Comparison of ENCODE assay signal across 14 cellular contexts in the genomic region with DNA sequence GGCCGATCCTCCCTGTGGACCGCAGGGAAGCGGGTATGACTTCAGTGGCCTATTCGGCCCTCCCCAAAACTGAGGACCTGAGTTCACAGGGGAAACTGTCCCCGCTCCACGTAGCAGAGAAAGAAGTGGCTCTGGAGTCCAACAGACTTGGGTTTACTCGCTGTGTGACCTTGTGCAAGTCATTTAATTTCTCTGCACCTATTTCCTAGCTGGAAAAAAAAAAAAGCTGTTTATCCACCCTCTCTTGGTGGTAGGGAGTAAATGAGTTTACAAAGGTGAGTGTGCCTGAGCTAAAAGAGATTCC. TPM values are rescaled to one million over a fixed set of nuclear protein-coding genes. Genes with fewer than 3 reads are reported as not detected.
A peak's percentile ranks its signal among the peaks of the same experiment; 100 is the strongest.
DNase-seq lines count a peak whose midpoint lies in the region; ATAC-seq and TF ChIP-seq lines count a peak whose summit lies in the region.
"Had no signal": no experiment of that assay in that cellular context is flagged by ENCODE, and none has a peak within 500 bp of the region (broad histone marks: within the 10 kb centered on the region; RNA-seq: fewer than 3 reads in every experiment).

No MANE protein-coding gene starts in this region.

- H3K9me3 ChIP-seq in GM23248 (ENCODE audit: low read depth) (no peaks in the 10 kb centered on the region), iPS-18a (ENCODE audit: control insufficient read depth, low read depth, low read length) (no peaks in the 10 kb centered on the region), sigmoid colon (no peaks in the 10 kb centered on the region)
- H3K9me3 ChIP-seq: gastrocnemius medialis had no signal

- H3K27ac Mint-ChIP-seq in WTC11 = no peak overlapping the region
- H3K27ac Mint-ChIP-seq: activated CD4-positive, alpha-beta T cell treated with anti-CD3 and anti-CD28 coated beads for 36 hours; memory B cell had no signal

- in situ Hi-C loops in GM23248 (cut with MboI) = loop anchor here (5.0 to 10.0 kb wide), 2 partner anchors 180 to 283 kb away; no protein-coding TSS in a partner anchor

- POLR2A ChIA-PET in WTC11 (lab: Charles Lee) = no interaction called here

- H4K20me1 ChIP-seq in GM23248 (ENCODE audit: insufficient read depth) = no peaks in the 10 kb centered on the region

- H3K27me3 Mint-ChIP-seq in WTC11 (ENCODE audit: low read depth) = peaks cover 72% of the 10 kb centered on the region

- H3K4me3 Mint-ChIP-seq in WTC11 = peak overlapping the region; percentile 83

- no peaks in the 10 kb centered on the region for H3F3A ChIP-seq in GM23248 (ENCODE audit: insufficient read depth)

- no peak overlapping the region for H3K27ac ChIP-seq in GM23248
- no peak overlapping the region for H3K27ac ChIP-seq in iPS-18a (ENCODE audit: low read length)
- peak overlapping the region in 3 of 4 donors; percentile 55 to 69 (median 64) for H3K27ac ChIP-seq in sigmoid colon
- H3K27ac ChIP-seq: gastrocnemius medialis had no signal

- H3K27me3 ChIP-seq in GM23248 (replicated peaks; ENCODE audit: insufficient read depth) = peaks cover 66% of the 10 kb centered on the region
- H3K27me3 ChIP-seq in iPS-18a (ENCODE audit: control insufficient read depth, insufficient read depth, low read length) = peaks cover 76% of the 10 kb centered on the region
- H3K27me3 ChIP-seq in sigmoid colon = peaks cover 6 to 82% (median 34%) of the 10 kb centered on the region in 3 donors

- ATAC-seq in WTC11 (no peak), HG02678 (IDR thresholded peaks at IDR 0.05; ENCODE audit: unreplicated experiment) (no peak), HG03432 (IDR thresholded peaks at IDR 0.05; ENCODE audit: unreplicated experiment) (no peak)
- ATAC-seq: gastrocnemius medialis had no signal

- H3K4me2 ChIP-seq in GM23248 (ENCODE audit: unreplicated experiment) = peak overlapping the region; percentile 61

- CTCF ChIA-PET in WTC11 (lab: Charles Lee) = interaction anchor here (1.7 to 3.2 kb wide), 5 partner anchors 9 to 284 kb away, joined by 4 to 18 read pairs (median 10); no protein-coding TSS in a partner anchor

- no peaks in the 10 kb centered on the region for H3K36me3 Mint-ChIP-seq in WTC11
- H3K36me3 Mint-ChIP-seq: memory B cell had no signal

- DNase-seq in GM23248 = no peak
- DNase-seq in WTC11 (ENCODE audit: low spot score) = no peak
- no peak for DNase-seq in sigmoid colon
- DNase-seq in pons (ENCODE audit: low spot score) = no peak
- DNase-seq in NCI-H446 treated with DMSO at 0.1 percent for 48 hours (lab: John Stamatoyannopoulos, UW) = no peak
- DNase-seq: gastrocnemius medialis; GOT3; NCI-H1694; NK-92 treated with Interleukin-12 subunit alpha and Interleukin-12 subunit beta, amount 100 ng/mL, for 24 hours had no signal

- H3K9ac ChIP-seq in GM23248 (no peak overlapping the region), iPS-18a (ENCODE audit: low read length) (no peak overlapping the region)

- TF ChIP-seq POLR2A in sigmoid colon (IDR thresholded peaks at IDR 0.05) = no peak

- H3K4me1 ChIP-seq in GM23248 (ENCODE audit: insufficient read depth) (no peaks in the 10 kb centered on the region), iPS-18a (ENCODE audit: control insufficient read depth, low read depth, low read length) (peaks cover 40% of the 10 kb centered on the region), sigmoid colon (peaks cover 0 to 30% (median 27%) of the 10 kb centered on the region in 4 donors)

- intact Hi-C loops in sigmoid colon (cut with DNase I) = loop anchor here (5.0 kb wide), 1 partner anchor 68 kb away; no protein-coding TSS in a partner anchor

- H3K4me1 Mint-ChIP-seq in WTC11 = peaks cover 59% of the 10 kb centered on the region

- H3K36me3 ChIP-seq in GM23248 (ENCODE audit: low read depth) = no peaks in the 10 kb centered on the region
- H3K36me3 ChIP-seq in iPS-18a (ENCODE audit: control insufficient read depth, low read depth, low read length) = no peaks in the 10 kb centered on the region
- no peaks in the 10 kb centered on the region for H3K36me3 ChIP-seq in sigmoid colon
- H3K36me3 ChIP-seq: gastrocnemius medialis had no signal

- H2AFZ ChIP-seq in GM23248 = peak overlapping the region; percentile 54; the same call in 1 of the 2 replicates

- H3K79me2 ChIP-seq in GM23248 (ENCODE audit: insufficient read depth) = no peaks in the 10 kb centered on the region

- WGBS in GM23248 (ENCODE audit: low coverage in 1 of 2, low lambda C conversion rate in 2 of 2, missing lambda C conversion rate in 2 of 2), 2 experiments = 13 to 17% methylated on average over 7 of the region's 7 CpGs
- 8 to 29% methylated on average over 7 of the region's 7 CpGs for WGBS in sigmoid colon, 2 donors

- no peak for TF ChIP-seq CTCF in WTC11 (IDR thresholded peaks at IDR 0.05)
- no peak for TF ChIP-seq CTCF in sigmoid colon (IDR thresholded peaks at IDR 0.05)

- no peaks in the 10 kb centered on the region for H3K9me3 Mint-ChIP-seq in WTC11
- H3K9me3 Mint-ChIP-seq: memory B cell had no signal

- no peaks in the 10 kb centered on the region for H3K9me2 ChIP-seq in GM23248 (ENCODE audit: insufficient read depth)

- H3K4me3 ChIP-seq in GM23248 (peak overlapping the region; percentile 52), iPS-18a (ENCODE audit: low read length) (peak overlapping the region; percentile 67), sigmoid colon (peak overlapping the region; percentile 33 to 54 (median 50))

- TF ChIP-seq EP300 in sigmoid colon (IDR thresholded peaks at IDR 0.05) = no peak

TF ChIP-seq in WTC11, 78 proteins besides CTCF, POLR2A, EP300 and RAD21 (continues in another document):
- TF ChIP-seq, protein P1, sequence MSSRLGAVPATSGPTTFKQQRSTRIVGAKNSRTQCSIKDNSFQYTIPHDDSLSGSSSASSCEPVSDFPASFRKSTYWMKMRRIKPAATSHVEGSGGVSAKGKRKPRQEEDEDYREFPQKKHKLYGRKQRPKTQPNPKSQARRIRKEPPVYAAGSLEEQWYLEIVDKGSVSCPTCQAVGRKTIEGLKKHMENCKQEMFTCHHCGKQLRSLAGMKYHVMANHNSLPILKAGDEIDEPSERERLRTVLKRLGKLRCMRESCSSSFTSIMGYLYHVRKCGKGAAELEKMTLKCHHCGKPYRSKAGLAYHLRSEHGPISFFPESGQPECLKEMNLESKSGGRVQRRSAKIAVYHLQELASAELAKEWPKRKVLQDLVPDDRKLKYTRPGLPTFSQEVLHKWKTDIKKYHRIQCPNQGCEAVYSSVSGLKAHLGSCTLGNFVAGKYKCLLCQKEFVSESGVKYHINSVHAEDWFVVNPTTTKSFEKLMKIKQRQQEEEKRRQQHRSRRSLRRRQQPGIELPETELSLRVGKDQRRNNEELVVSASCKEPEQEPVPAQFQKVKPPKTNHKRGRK (CRISPR knock-in tag; IDR thresholded peaks at IDR 0.05; ENCODE audit: borderline replicate concordance) = no peak
- TF ChIP-seq ZNF219 (CRISPR knock-in tag; IDR thresholded peaks at IDR 0.05; ENCODE audit: borderline replicate concordance) = no peak
- TF ChIP-seq ZNF263 (CRISPR knock-in tag; IDR thresholded peaks at IDR 0.05; ENCODE audit: low read depth) = no peak
- TF ChIP-seq JUN (CRISPR knock-in tag; IDR thresholded peaks at IDR 0.05) = no peak
- TF ChIP-seq FOXP1 (CRISPR knock-in tag; IDR thresholded peaks at IDR 0.05; ENCODE audit: borderline replicate concordance) = no peak
- no peak for TF ChIP-seq ZNF671 (CRISPR knock-in tag; IDR thresholded peaks at IDR 0.05)
- no peak for TF ChIP-seq ELF4 (CRISPR knock-in tag; IDR thresholded peaks at IDR 0.05; ENCODE audit: low read depth)
- no peak for TF ChIP-seq GTF2I (CRISPR knock-in tag; conservative IDR thresholded peaks at IDR 0.05)
- TF ChIP-seq TEAD1 (CRISPR knock-in tag; IDR thresholded peaks at IDR 0.05) = no peak
- TF ChIP-seq FOXK1 (CRISPR knock-in tag; IDR thresholded peaks at IDR 0.05) = no peak
- TF ChIP-seq AFF4 (CRISPR knock-in tag; IDR thresholded peaks at IDR 0.05; ENCODE audit: borderline replicate concordance) = no peak
- no peak for TF ChIP-seq HMGA2 (CRISPR knock-in tag; IDR thresholded peaks at IDR 0.05)

RNA-seq across cellular contexts. Expression of gene SPON1, which starts 2.2 kb away (rescaled TPM):
- 2.4 and 3.7 TPM in 2 replicates for total RNA-seq in GM23248 (2014; rRNA removed; shearing (Covaris generic))
- polyA plus RNA-seq in GM23248 (2016; fragmentation: Nextera tagmentation; extraction: Ambion mirVana) (3.8 and 5.4 TPM in 2 replicates), sigmoid colon (10 to 100 TPM in 1 of 3 donors, 1 to 10 TPM in 2; 6.6 to 12.6 (median 7.2) TPM)
- total RNA-seq in WTC11 (2021) (4.1 to 6.4 TPM (median 4.1 TPM) in 3 replicates), sigmoid colon (10 to 100 TPM; 10.0 to 36.8 (median 24.1) TPM)

Comparison
In these comparisons a context has a peak if more than half of its experiments do, and no peak if none do; other contexts are left out.
1. H3K27ac ChIP-seq: peak in sigmoid colon (3 of 4); none in GM23248 (single experiment) and iPS-18a (single experiment).
2. Peak in every context shown above with its lines, with median percentiles within 50 percentile points of each other: H3K4me3 ChIP-seq.